1 cellular context compared by ENCODE assay signal in genomic region chr16:4350365-4350786, GRCh38.
TF ChIP-seq lines count a peak whose summit lies in the region.

No MANE protein-coding gene starts in this region.

TF ChIP-seq in WTC11, 78 proteins besides CTCF, POLR2A, EP300 and RAD21 (continued from another document):
- TF ChIP-seq ARID4B (CRISPR knock-in tag; IDR thresholded peaks at IDR 0.05; ENCODE audit: borderline replicate concordance) (no peak), ZNF317 (CRISPR knock-in tag; IDR thresholded peaks at IDR 0.05; ENCODE audit: borderline replicate concordance, low read depth) (no peak), ZNF138 (CRISPR knock-in tag; conservative IDR thresholded peaks at IDR 0.05) (no peak), ZNF281 (CRISPR knock-in tag; IDR thresholded peaks at IDR 0.05) (no peak), ZNF396 (CRISPR knock-in tag; IDR thresholded peaks at IDR 0.05; ENCODE audit: borderline replicate concordance) (no peak), CREM (CRISPR knock-in tag; IDR thresholded peaks at IDR 0.05) (no peak)
- TF ChIP-seq, protein P1, sequence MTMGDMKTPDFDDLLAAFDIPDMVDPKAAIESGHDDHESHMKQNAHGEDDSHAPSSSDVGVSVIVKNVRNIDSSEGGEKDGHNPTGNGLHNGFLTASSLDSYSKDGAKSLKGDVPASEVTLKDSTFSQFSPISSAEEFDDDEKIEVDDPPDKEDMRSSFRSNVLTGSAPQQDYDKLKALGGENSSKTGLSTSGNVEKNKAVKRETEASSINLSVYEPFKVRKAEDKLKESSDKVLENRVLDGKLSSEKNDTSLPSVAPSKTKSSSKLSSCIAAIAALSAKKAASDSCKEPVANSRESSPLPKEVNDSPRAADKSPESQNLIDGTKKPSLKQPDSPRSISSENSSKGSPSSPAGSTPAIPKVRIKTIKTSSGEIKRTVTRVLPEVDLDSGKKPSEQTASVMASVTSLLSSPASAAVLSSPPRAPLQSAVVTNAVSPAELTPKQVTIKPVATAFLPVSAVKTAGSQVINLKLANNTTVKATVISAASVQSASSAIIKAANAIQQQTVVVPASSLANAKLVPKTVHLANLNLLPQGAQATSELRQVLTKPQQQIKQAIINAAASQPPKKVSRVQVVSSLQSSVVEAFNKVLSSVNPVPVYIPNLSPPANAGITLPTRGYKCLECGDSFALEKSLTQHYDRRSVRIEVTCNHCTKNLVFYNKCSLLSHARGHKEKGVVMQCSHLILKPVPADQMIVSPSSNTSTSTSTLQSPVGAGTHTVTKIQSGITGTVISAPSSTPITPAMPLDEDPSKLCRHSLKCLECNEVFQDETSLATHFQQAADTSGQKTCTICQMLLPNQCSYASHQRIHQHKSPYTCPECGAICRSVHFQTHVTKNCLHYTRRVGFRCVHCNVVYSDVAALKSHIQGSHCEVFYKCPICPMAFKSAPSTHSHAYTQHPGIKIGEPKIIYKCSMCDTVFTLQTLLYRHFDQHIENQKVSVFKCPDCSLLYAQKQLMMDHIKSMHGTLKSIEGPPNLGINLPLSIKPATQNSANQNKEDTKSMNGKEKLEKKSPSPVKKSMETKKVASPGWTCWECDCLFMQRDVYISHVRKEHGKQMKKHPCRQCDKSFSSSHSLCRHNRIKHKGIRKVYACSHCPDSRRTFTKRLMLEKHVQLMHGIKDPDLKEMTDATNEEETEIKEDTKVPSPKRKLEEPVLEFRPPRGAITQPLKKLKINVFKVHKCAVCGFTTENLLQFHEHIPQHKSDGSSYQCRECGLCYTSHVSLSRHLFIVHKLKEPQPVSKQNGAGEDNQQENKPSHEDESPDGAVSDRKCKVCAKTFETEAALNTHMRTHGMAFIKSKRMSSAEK (CRISPR knock-in tag; IDR thresholded peaks at IDR 0.05; ENCODE audit: borderline replicate concordance): no peak
- TF ChIP-seq, protein P2, sequence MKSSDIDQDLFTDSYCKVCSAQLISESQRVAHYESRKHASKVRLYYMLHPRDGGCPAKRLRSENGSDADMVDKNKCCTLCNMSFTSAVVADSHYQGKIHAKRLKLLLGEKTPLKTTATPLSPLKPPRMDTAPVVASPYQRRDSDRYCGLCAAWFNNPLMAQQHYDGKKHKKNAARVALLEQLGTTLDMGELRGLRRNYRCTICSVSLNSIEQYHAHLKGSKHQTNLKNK (CRISPR knock-in tag; IDR thresholded peaks at IDR 0.05): no peak
TF ChIP-seq in WTC11: peak in this region for 0.
